In genomic region chr6:12748411-12748810, GRCh38 we compare ENCODE assay signal across 1 cellular context.
A peak's percentile ranks its signal among the peaks of the same experiment; 100 is the strongest.
TF ChIP-seq lines count a peak whose summit lies in the region.

No MANE protein-coding gene starts in this region.

TF ChIP-seq in H1, 55 proteins besides CTCF, POLR2A, EP300 and RAD21:
- TF ChIP-seq EZH2 (IDR thresholded peaks at IDR 0.05; ENCODE audit: low read depth, low read length, severe bottlenecking) (no peak), TEAD4 (IDR thresholded peaks at IDR 0.05; ENCODE audit: low read depth, low read length) (no peak), RBBP5 (IDR thresholded peaks at IDR 0.05; ENCODE audit: borderline replicate concordance, low read depth, low read length) (no peak), SUZ12 (IDR thresholded peaks at IDR 0.05; ENCODE audit: low read length) (peak; percentile 33; the same call in 1 of the 2 replicates), CTBP2 (IDR thresholded peaks at IDR 0.05; ENCODE audit: borderline replicate concordance, insufficient read depth, insufficient read length, low read length) (peak; percentile 5), ZNF274 (IDR thresholded peaks at IDR 0.05; ENCODE audit: borderline replicate concordance, extremely low read depth, low read length) (no peak), NANOG (IDR thresholded peaks at IDR 0.05; ENCODE audit: insufficient read depth, low read depth, low read length, poor library complexity, severe bottlenecking) (peak; percentile 62), GABPA (IDR thresholded peaks at IDR 0.05; ENCODE audit: borderline replicate concordance, insufficient read depth, low read length) (no peak), TAF7 (optimal IDR thresholded peaks at IDR 0.05; ENCODE audit: borderline replicate concordance, low read depth, low read length) (no peak), SP2 (IDR thresholded peaks at IDR 0.05; ENCODE audit: low read length) (no peak), TAF1 (IDR thresholded peaks at IDR 0.05; ENCODE audit: low read depth, low read length) (no peak), POU5F1 (IDR thresholded peaks at IDR 0.05; ENCODE audit: low read depth, low read length) (0 out of 2 replicates have a peak, but pooled peaks have one; percentile 28)
- TF ChIP-seq, protein P1, sequence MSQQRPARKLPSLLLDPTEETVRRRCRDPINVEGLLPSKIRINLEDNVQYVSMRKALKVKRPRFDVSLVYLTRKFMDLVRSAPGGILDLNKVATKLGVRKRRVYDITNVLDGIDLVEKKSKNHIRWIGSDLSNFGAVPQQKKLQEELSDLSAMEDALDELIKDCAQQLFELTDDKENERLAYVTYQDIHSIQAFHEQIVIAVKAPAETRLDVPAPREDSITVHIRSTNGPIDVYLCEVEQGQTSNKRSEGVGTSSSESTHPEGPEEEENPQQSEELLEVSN (IDR thresholded peaks at IDR 0.05): no peak
